14 cellular contexts compared by ENCODE assay signal in genomic region chr15:53447742-53448141, GRCh38.
A peak's percentile ranks its signal among the peaks of the same experiment; 100 is the strongest.
DNase-seq lines count a peak whose midpoint lies in the region; ATAC-seq, FAIRE-seq and TF ChIP-seq lines count a peak whose summit lies in the region.
"Had no signal": no experiment of that assay in that cellular context is flagged by ENCODE, and none has a peak within 500 bp of the region (broad histone marks: within the 10 kb centered on the region; RNA-seq: fewer than 3 reads in every experiment).

No MANE protein-coding gene starts in this region.

- H2BK120ac ChIP-seq in H1 (replicated peaks; ENCODE audit: low read depth, low read length): no peak overlapping the region

- H3K27me3 ChIP-seq in H1 (replicated peaks in 1 of 4; ENCODE audit: control insufficient read depth in 3 of 4, extremely low read depth in 1 of 4, insufficient read depth in 3 of 4, low read length in 3 of 4) (no peaks in the 10 kb centered on the region), liver (ENCODE audit: control insufficient read depth in 4 of 4, insufficient read depth in 4 of 4, low read length in 3 of 4) (no peaks in the 10 kb centered on the region)
- H3K27me3 ChIP-seq: BLaER1 treated with 17β-estradiol and CSF1 and Interleukin-3, amounts not matched to agents 10 nM and 100 nM had no signal

- no peak for TF ChIP-seq RAD21 in H1 (IDR thresholded peaks at IDR 0.05 in 1 of 2, conservative IDR thresholded peaks at IDR 0.05 in 1 of 2; ENCODE audit: low read depth in 2 of 2, low read length in 2 of 2)
- no peak for TF ChIP-seq RAD21 in liver (IDR thresholded peaks at IDR 0.05)

- no peak overlapping the region for H3K18ac ChIP-seq in H1 (ENCODE audit: extremely low read depth, low read length)

- H4K8ac ChIP-seq in H1 (ENCODE audit: extremely low read depth, insufficient read depth, low read length): no peak overlapping the region

- H3K4me3 ChIP-seq in H1 (ENCODE audit: extremely low read depth in 1 of 4, insufficient read depth in 2 of 4, low read depth in 3 of 4, low read length in 4 of 4): no peak overlapping the region
- H3K4me3 ChIP-seq in liver (ENCODE audit: low read depth in 1 of 3, low read length in 3 of 3): no peak overlapping the region
- H3K4me3 ChIP-seq: BLaER1 treated with 17β-estradiol and CSF1 and Interleukin-3, amounts not matched to agents 10 nM and 100 nM had no signal

- no peaks in the 10 kb centered on the region for H3K27me3 Mint-ChIP-seq in progenitor cell of endocrine pancreas
- H3K27me3 Mint-ChIP-seq in effector memory CD8-positive, alpha-beta T cell: no peaks in the 10 kb centered on the region

- no peak overlapping the region for H3K14ac ChIP-seq in H1 (ENCODE audit: insufficient read length)

- CTCF ChIA-PET in H1 (lab: Charles Lee; ENCODE audit: partially characterized antibody): no interaction called here

- H3K9ac ChIP-seq in H1 (replicated peaks in 1 of 4; ENCODE audit: extremely low read depth in 1 of 4, low read depth in 3 of 4, low read length in 3 of 4) (no peak overlapping the region), liver (ENCODE audit: low read depth in 1 of 2, low read length in 2 of 2) (no peak overlapping the region)
- H3K9ac ChIP-seq: BLaER1 treated with 17β-estradiol and CSF1 and Interleukin-3, amounts not matched to agents 10 nM and 100 nM had no signal

- peaks cover 52% of the 10 kb centered on the region for H3K4me1 Mint-ChIP-seq in progenitor cell of endocrine pancreas (ENCODE audit: low read depth)
- no peaks in the 10 kb centered on the region for H3K4me1 Mint-ChIP-seq in effector memory CD8-positive, alpha-beta T cell (ENCODE audit: low read depth in 2 of 2)
- H3K4me1 Mint-ChIP-seq: CD4-positive, CD25-positive, alpha-beta regulatory T cell had no signal

- H3K27ac Mint-ChIP-seq in progenitor cell of endocrine pancreas: peak overlapping the region; percentile 93
- no peak overlapping the region for H3K27ac Mint-ChIP-seq in effector memory CD8-positive, alpha-beta T cell
- H3K27ac Mint-ChIP-seq: HFFc6 had no signal

- POLR2A ChIA-PET in H1 (lab: Charles Lee; ENCODE audit: partially characterized antibody): no interaction called here

- H3K4ac ChIP-seq in H1 (replicated peaks; ENCODE audit: insufficient read length, low read depth, low read length): no peak overlapping the region

- no peak for TF ChIP-seq POLR2A in H1 (IDR thresholded peaks at IDR 0.05; ENCODE audit: control extremely low read depth in 1 of 2, low read depth in 2 of 2, low read length in 2 of 2)

- no peak overlapping the region for H2BK15ac ChIP-seq in H1 (ENCODE audit: low read length)

- no peak overlapping the region for H3K27ac ChIP-seq in H1 (ENCODE audit: low read depth, low read length)
- H3K27ac ChIP-seq in liver (ENCODE audit: low read depth in 1 of 2, low read length in 2 of 2): peak overlapping the region; percentile 79 to 88
- H3K27ac ChIP-seq: BLaER1 treated with 17β-estradiol and CSF1 and Interleukin-3, amounts not matched to agents 10 nM and 100 nM had no signal

- peak overlapping the region; percentile 36; the same call in 1 of the 2 replicates for H2AFZ ChIP-seq in H1 (ENCODE audit: low read length)

- H3K36me3 Mint-ChIP-seq in progenitor cell of endocrine pancreas (ENCODE audit: insufficient read depth): no peaks in the 10 kb centered on the region
- H3K36me3 Mint-ChIP-seq in effector memory CD8-positive, alpha-beta T cell (ENCODE audit: insufficient read depth): no peaks in the 10 kb centered on the region
- H3K36me3 Mint-ChIP-seq: CD4-positive, CD25-positive, alpha-beta regulatory T cell had no signal

- H4K20me1 ChIP-seq in H1 (replicated peaks in 1 of 2; ENCODE audit: control insufficient read depth in 1 of 2, insufficient read depth in 2 of 2, low read length in 2 of 2): no peaks in the 10 kb centered on the region
- H4K20me1 ChIP-seq: BLaER1 treated with 17β-estradiol and CSF1 and Interleukin-3, amounts not matched to agents 10 nM and 100 nM had no signal

- no peak overlapping the region for H4K5ac ChIP-seq in H1 (ENCODE audit: insufficient read length, low read depth, low read length)

- H3K9me3 Mint-ChIP-seq in progenitor cell of endocrine pancreas (ENCODE audit: low read depth): peaks cover 2% of the 10 kb centered on the region
- peaks cover 0 to 5% of the 10 kb centered on the region in 2 donors for H3K9me3 Mint-ChIP-seq in effector memory CD8-positive, alpha-beta T cell

- FAIRE-seq in H1 (lab: Jason Lieb, UNC): no peak
- FAIRE-seq: GM19239 had no signal

- TF ChIP-seq CTCF in H1 (IDR thresholded peaks at IDR 0.05; ENCODE audit: control extremely low read depth in 1 of 3, insufficient read depth in 1 of 3, low read depth in 1 of 3, low read length in 3 of 3): no peak
- TF ChIP-seq CTCF in liver (IDR thresholded peaks at IDR 0.05; ENCODE audit: low read depth, low read length, missing input control): no peak
- TF ChIP-seq CTCF in progenitor cell of endocrine pancreas (IDR thresholded peaks at IDR 0.05; ENCODE audit: unreplicated experiment): no peak

- no peaks in the 10 kb centered on the region for H3K79me1 ChIP-seq in H1 (ENCODE audit: low read depth, low read length)

- no peak overlapping the region for H2AK5ac ChIP-seq in H1 (ENCODE audit: low read depth, low read length)

- peaks cover 2 to 10% (median 6%) of the 10 kb centered on the region in 4 experiments; a peak in 5 of 7 replicates for H3K4me1 ChIP-seq in H1 (replicated peaks in 1 of 4; ENCODE audit: control insufficient read depth in 3 of 4, insufficient read depth in 4 of 4, low read length in 3 of 4)
- peaks cover 3 to 72% (median 59%) of the 10 kb centered on the region in 4 donors for H3K4me1 ChIP-seq in liver (ENCODE audit: control insufficient read depth in 4 of 4, insufficient read depth in 4 of 4, low read length in 3 of 4)

- no peak overlapping the region for H2BK5ac ChIP-seq in H1 (ENCODE audit: low read depth, low read length)

- H3K23me2 ChIP-seq in H1 (ENCODE audit: low read depth, low read length): no peaks in the 10 kb centered on the region

- TF ChIP-seq EP300 in H1 (IDR thresholded peaks at IDR 0.05; ENCODE audit: borderline replicate concordance in 1 of 2, low read depth in 2 of 2, low read length in 2 of 2): no peak

- 92% methylated on average over 1 of the region's 1 CpG; no CpG with 5 or more reads in 1 of the 2 experiments for WGBS in H1 (ENCODE audit: extremely low coverage in 1 of 2, insufficient coverage in 1 of 2, insufficient read length in 1 of 2, insufficient replicate concordance in 2 of 2, low coverage in 1 of 2, low lambda C conversion rate in 2 of 2, missing lambda C conversion rate in 1 of 2), 2 experiments
- WGBS in liver: 41% methylated on average over 1 of the region's 1 CpG

- H4K91ac ChIP-seq in H1 (replicated peaks; ENCODE audit: insufficient read length, low read length): no peak overlapping the region

- ATAC-seq in effector memory CD8-positive, alpha-beta T cell (replicated peaks): no peak
- no peak for ATAC-seq in HG03521 (IDR thresholded peaks at IDR 0.05; ENCODE audit: unreplicated experiment)

- no peak overlapping the region for H3K56ac ChIP-seq in H1 (replicated peaks; ENCODE audit: insufficient read length, low read depth, low read length)

- H3K79me2 ChIP-seq in H1 (ENCODE audit: control insufficient read depth in 1 of 2, insufficient read depth in 2 of 2, low read length in 2 of 2): no peaks in the 10 kb centered on the region

- no peak overlapping the region for H2BK12ac ChIP-seq in H1 (ENCODE audit: low read depth, low read length)

- H3K9me3 ChIP-seq in H1 (ENCODE audit: insufficient read depth in 2 of 2, low read depth in 1 of 2, low read length in 1 of 2): no peaks in the 10 kb centered on the region
- no peaks in the 10 kb centered on the region for H3K9me3 ChIP-seq in liver (ENCODE audit: control insufficient read depth in 4 of 4, low read length in 3 of 4)
- H3K9me3 ChIP-seq: BLaER1 treated with 17β-estradiol and CSF1 and Interleukin-3, amounts not matched to agents 10 nM and 100 nM had no signal

- H3K36me3 ChIP-seq in H1 (ENCODE audit: control insufficient read depth in 2 of 4, insufficient read depth in 4 of 4, low read length in 3 of 4) (no peaks in the 10 kb centered on the region), liver (ENCODE audit: control insufficient read depth in 4 of 4, insufficient read depth in 3 of 4, low read depth in 1 of 4, low read length in 3 of 4) (no peaks in the 10 kb centered on the region)
- H3K36me3 ChIP-seq: BLaER1 treated with 17β-estradiol and CSF1 and Interleukin-3, amounts not matched to agents 10 nM and 100 nM had no signal

- peak; percentile 82 for DNase-seq in NCI-H2227 (lab: John Stamatoyannopoulos, UW; ENCODE audit: unreplicated experiment)
- no peak for DNase-seq in H1 (ENCODE audit: low read depth in 1 of 2, low spot score in 2 of 2)
- DNase-seq in progenitor cell of endocrine pancreas (ENCODE audit: low spot score, unreplicated experiment): no peak
- DNase-seq in NCI-H1092 treated with DMSO at 0.1 percent for 48 hours (lab: John Stamatoyannopoulos, UW): no peak
- no peak for DNase-seq in effector memory CD8-positive, alpha-beta T cell
- DNase-seq: ACHN; CD4-positive, CD25-positive, alpha-beta regulatory T cell; GF-D8; HCEC 1CT; HFFc6 had no signal

- H3K4me3 Mint-ChIP-seq in progenitor cell of endocrine pancreas (ENCODE audit: low read depth): no peak overlapping the region
- H3K4me3 Mint-ChIP-seq in effector memory CD8-positive, alpha-beta T cell: no peak overlapping the region
- H3K4me3 Mint-ChIP-seq: CD4-positive, CD25-positive, alpha-beta regulatory T cell; HFFc6 had no signal

- no peak overlapping the region for H3K4me2 ChIP-seq in H1 (ENCODE audit: insufficient read depth in 1 of 2, low read depth in 2 of 2, low read length in 2 of 2)
- H3K4me2 ChIP-seq: BLaER1 treated with 17β-estradiol and CSF1 and Interleukin-3, amounts not matched to agents 10 nM and 100 nM had no signal

- H2BK20ac ChIP-seq in H1 (ENCODE audit: low read length): no peak overlapping the region

- H3K23ac ChIP-seq in H1 (ENCODE audit: insufficient read length): no peak overlapping the region

TF ChIP-seq in H1, 55 proteins besides CTCF, POLR2A, EP300 and RAD21:
- TF ChIP-seq FOSL1 (IDR thresholded peaks at IDR 0.05; ENCODE audit: insufficient read depth, low read depth, low read length): no peak
TF ChIP-seq in H1: peak in this region for 0.

TF ChIP-seq in liver, 16 proteins besides CTCF, POLR2A, EP300 and RAD21:
- TF ChIP-seq FOXA2 (IDR thresholded peaks at IDR 0.05): no peak
- no peak for TF ChIP-seq EGR1 (IDR thresholded peaks at IDR 0.05; ENCODE audit: low read depth in 2 of 2)
- TF ChIP-seq JUND (IDR thresholded peaks at IDR 0.05): no peak
- no peak for TF ChIP-seq RXRA (IDR thresholded peaks at IDR 0.05)
- no peak for TF ChIP-seq TAF1 (conservative IDR thresholded peaks at IDR 0.05)
- TF ChIP-seq HNF4A (conservative IDR thresholded peaks at IDR 0.05): no peak
- no peak for TF ChIP-seq HNF4G (IDR thresholded peaks at IDR 0.05)
